15 cellular contexts compared by ENCODE assay signal in the genomic region with DNA sequence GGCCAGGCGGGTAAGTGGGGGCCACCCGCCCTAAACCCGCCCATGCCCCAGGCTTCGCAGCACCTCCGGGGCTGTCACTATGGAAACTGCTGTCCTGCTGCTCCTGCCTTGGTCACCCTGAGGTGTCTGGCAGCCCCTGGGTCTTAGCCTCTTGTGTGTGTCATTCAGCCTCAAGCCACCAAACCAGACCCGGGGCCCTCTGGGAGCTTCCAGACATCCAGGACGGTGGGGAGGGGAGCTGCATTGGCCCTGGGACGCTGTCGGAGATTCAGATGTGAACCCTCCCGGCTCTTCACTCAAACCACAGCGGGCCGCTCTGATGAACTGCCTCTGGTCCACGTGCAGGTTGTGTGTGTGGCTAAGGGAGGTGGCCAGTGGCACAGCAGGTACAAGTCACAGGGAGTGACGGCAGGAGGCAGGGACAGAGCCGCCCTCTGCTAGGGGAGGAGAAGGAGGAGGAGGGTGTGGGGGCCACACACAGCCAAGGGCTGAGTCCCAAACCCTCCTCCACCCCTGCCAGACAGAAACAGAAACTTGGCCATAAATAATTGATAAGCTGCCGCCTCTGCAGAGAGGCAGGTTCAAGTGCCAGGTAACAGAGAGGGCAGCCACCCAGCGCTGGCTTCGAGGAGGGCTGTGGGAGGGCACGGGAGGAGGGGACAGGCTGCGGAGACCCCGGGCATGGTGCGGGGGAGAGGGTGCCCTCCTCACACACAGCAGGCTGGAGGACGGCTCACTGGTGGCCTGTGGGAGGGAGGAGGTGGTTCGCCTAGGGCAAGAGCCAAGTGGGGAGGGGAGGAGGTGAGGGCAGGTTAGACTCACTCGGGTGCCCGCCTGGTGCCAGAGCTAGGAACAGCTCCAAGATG. TPM values are rescaled to one million over a fixed set of nuclear protein-coding genes. Genes with fewer than 3 reads are reported as not detected.
DNase-seq lines count a peak whose midpoint lies in the region; ATAC-seq and TF ChIP-seq lines count a peak whose summit lies in the region.
"Had no signal": no experiment of that assay in that cellular context is flagged by ENCODE, and none has a peak within 500 bp of the region (broad histone marks: within the 10 kb centered on the region; RNA-seq: fewer than 3 reads in every experiment).

No MANE protein-coding gene starts in this region.

- H3K9ac ChIP-seq in colonic mucosa (ENCODE audit: low read depth in 2 of 2, low read length in 2 of 2) (peak overlapping the region in 1 of 2 donors; percentile 79), mucosa of rectum (ENCODE audit: low read depth in 1 of 2, low read length in 2 of 2) (peak overlapping the region; percentile 15 to 62)

- no TSS peak for BruUV-seq in PC-9 (replicated peaks; lab: Mats Ljungman, UMichigan)

- POLR2A ChIA-PET in PC-9 (lab: Charles Lee; ENCODE audit: unreplicated experiment): no interaction called here

- peak overlapping the region; percentile 44 for H3K27ac ChIP-seq in colonic mucosa
- peak overlapping the region; percentile 77 to 81 for H3K27ac ChIP-seq in mucosa of rectum (ENCODE audit: low read depth in 2 of 2, low read length in 2 of 2)
- no peak overlapping the region for H3K27ac ChIP-seq in PC-9
- H3K27ac ChIP-seq: hepatocyte, SJCRH30 had no signal

- no peak for TF ChIP-seq RAD21 in Ishikawa (IDR thresholded peaks at IDR 0.05; ENCODE audit: low read depth)

- H3K79me2 ChIP-seq in PC-9 (ENCODE audit: low read depth): no peaks in the 10 kb centered on the region
- H3K79me2 ChIP-seq: hepatocyte had no signal

- DNase-seq in BE2C (peak; percentile 47), colonic mucosa (peak; percentile 68), NCI-H2227 (lab: John Stamatoyannopoulos, UW; ENCODE audit: unreplicated experiment) (no peak), SKM-1 treated with dmso at 0.1 percent for 144 hours (lab: John Stamatoyannopoulos, UW; ENCODE audit: unreplicated experiment) (no peak), PC-9 (no peak)
- DNase-seq: activated naive CD4-positive, alpha-beta T cell treated with anti-CD3 and anti-CD28 coated beads, Interleukin-2, amount 50 U/mL, for 16 hours; KBM-7; NCI-H1930; NK-92 treated with Interleukin-12 subunit alpha and Interleukin-12 subunit beta, amount 100 ng/mL, for 24 hours had no signal

- no peak for ATAC-seq in GM21786 (IDR thresholded peaks at IDR 0.05; ENCODE audit: unreplicated experiment)

- peaks cover 13% of the 10 kb centered on the region for H3F3A ChIP-seq in PC-9 (ENCODE audit: insufficient read depth, low read depth)

- TF ChIP-seq CTCF in BE2C (IDR thresholded peaks at IDR 0.05; ENCODE audit: low read depth, low read length): no peak
- no peak for TF ChIP-seq CTCF in colonic mucosa (IDR thresholded peaks at IDR 0.05)
- TF ChIP-seq CTCF in PC-9 (conservative IDR thresholded peaks at IDR 0.05): no peak

- no peaks in the 10 kb centered on the region for H4K20me1 ChIP-seq in PC-9 (ENCODE audit: insufficient read depth)

- no peak overlapping the region for H3K4me2 ChIP-seq in PC-9
- H3K4me2 ChIP-seq: hepatocyte had no signal

- H3K9me3 ChIP-seq in BE2C: no peaks in the 10 kb centered on the region
- no peaks in the 10 kb centered on the region for H3K9me3 ChIP-seq in colonic mucosa
- H3K9me3 ChIP-seq in mucosa of rectum (ENCODE audit: control insufficient read depth in 2 of 2, low read length in 2 of 2): no peaks in the 10 kb centered on the region
- no peaks in the 10 kb centered on the region for H3K9me3 ChIP-seq in PC-9 (ENCODE audit: insufficient read depth, low read depth)
- H3K9me3 ChIP-seq: SJCRH30, tibial nerve had no signal

- intact Hi-C loops in colonic mucosa (cut with DNase I): loop anchor here (10.0 kb wide), 1 partner anchor 160 kb away; no protein-coding TSS in a partner anchor
- intact Hi-C loops in PC-9 (cut with micrococcal nuclease; ENCODE audit: unreplicated experiment): loop anchor here (5.0 kb wide), 1 partner anchor 322 kb away; the partner anchor contains the start of gene ADGRL1

- TF ChIP-seq EP300 in Ishikawa (IDR thresholded peaks at IDR 0.05; ENCODE audit: borderline replicate concordance): no peak

- no peaks in the 10 kb centered on the region for H3K27me3 ChIP-seq in BE2C
- no peaks in the 10 kb centered on the region for H3K27me3 ChIP-seq in colonic mucosa
- H3K27me3 ChIP-seq in mucosa of rectum (ENCODE audit: control insufficient read depth in 2 of 2, insufficient read depth in 2 of 2, low read length in 2 of 2): no peaks in the 10 kb centered on the region
- no peaks in the 10 kb centered on the region for H3K27me3 ChIP-seq in PC-9 (ENCODE audit: insufficient read depth, low read depth)
- H3K27me3 ChIP-seq: hepatocyte, tibial nerve had no signal

- no peaks in the 10 kb centered on the region for H3K9me2 ChIP-seq in PC-9 (ENCODE audit: insufficient read depth)

- CTCF ChIA-PET in PC-9 (lab: Charles Lee): interaction anchor here (0.7 kb wide), 1 partner anchor 188 kb away, joined by 5 read pairs; no protein-coding TSS in a partner anchor

- peaks cover 14% of the 10 kb centered on the region for H3K4me1 ChIP-seq in BE2C
- H3K4me1 ChIP-seq in colonic mucosa: peaks cover 43% of the 10 kb centered on the region
- peaks cover 63 to 64% of the 10 kb centered on the region in 2 donors for H3K4me1 ChIP-seq in mucosa of rectum (ENCODE audit: control insufficient read depth in 2 of 2, insufficient read depth in 2 of 2, low read length in 2 of 2)
- peaks cover 34% of the 10 kb centered on the region for H3K4me1 ChIP-seq in PC-9 (replicated peaks; ENCODE audit: insufficient read depth)

- H3K36me3 ChIP-seq in BE2C: no peaks in the 10 kb centered on the region
- H3K36me3 ChIP-seq in colonic mucosa: no peaks in the 10 kb centered on the region
- H3K36me3 ChIP-seq in mucosa of rectum (ENCODE audit: control insufficient read depth in 2 of 2, insufficient read depth in 2 of 2, low read length in 2 of 2): no peaks in the 10 kb centered on the region
- H3K36me3 ChIP-seq in PC-9 (ENCODE audit: low read depth): no peaks in the 10 kb centered on the region
- H3K36me3 ChIP-seq: SJCRH30 had no signal

- no peak overlapping the region for H2AFZ ChIP-seq in PC-9
- H2AFZ ChIP-seq: hepatocyte had no signal

- H3K4me3 ChIP-seq in BE2C (ENCODE audit: low read depth, low read length): no peak overlapping the region
- no peak overlapping the region for H3K4me3 ChIP-seq in colonic mucosa
- peak overlapping the region; percentile 26 to 46 for H3K4me3 ChIP-seq in mucosa of rectum (ENCODE audit: low read length in 2 of 2)
- no peak overlapping the region for H3K4me3 ChIP-seq in PC-9
- H3K4me3 ChIP-seq: hepatocyte, SJCRH30, tibial nerve had no signal

TF ChIP-seq in Ishikawa, 13 proteins besides CTCF, POLR2A, EP300 and RAD21:
- TF ChIP-seq FOXM1 (IDR thresholded peaks at IDR 0.05; ENCODE audit: borderline replicate concordance, low read depth) (no peak), MAX (IDR thresholded peaks at IDR 0.05) (peak; percentile 36; the same call in 1 of the 2 replicates)

RNA-seq across cellular contexts. Expression of gene NANOS3, which starts 8.0 kb away (rescaled TPM):
- polyA plus RNA-seq in BE2C (2012; ENCODE audit: insufficient read depth, insufficient read length, low read depth): 3.6 TPM
- total RNA-seq in colonic mucosa: not detected
- total RNA-seq in PC-9 (2021): 1.7 and 2.1 TPM in 2 replicates
- total RNA-seq: tibial nerve had no signal

RNA-seq across cellular contexts. Expression of gene BRME1, which starts 21.0 kb away (rescaled TPM):
- polyA plus RNA-seq in BE2C (2012; ENCODE audit: insufficient read depth, insufficient read length, low read depth): 3.8 TPM
- 10 to 100 TPM in 1 of 2 donors, 1 to 10 TPM in 1; 5.9 to 20.0 TPM for total RNA-seq in colonic mucosa
- 13.7 and 13.9 TPM in 2 replicates for total RNA-seq in PC-9 (2021)

RNA-seq across cellular contexts. Expression of gene CC2D1A, which starts 21.0 kb away (rescaled TPM):
- 20.2 TPM for polyA plus RNA-seq in BE2C (2012; ENCODE audit: insufficient read depth, insufficient read length, low read depth)
- total RNA-seq in colonic mucosa: 100 to 1,000 TPM in 1 of 2 donors, 10 to 100 TPM in 1; 81.0 to 123 TPM
- total RNA-seq in PC-9 (2021): 55.1 and 55.8 TPM in 2 replicates

RNA-seq across cellular contexts. Expression of gene PODNL1, which starts 53.3 kb away (rescaled TPM):
- 1.9 TPM for polyA plus RNA-seq in BE2C (2012; ENCODE audit: insufficient read depth, insufficient read length, low read depth)
- total RNA-seq in colonic mucosa: 1 to 10 TPM; 4.1 to 4.4 TPM
- 3.2 and 6.4 TPM in 2 replicates for total RNA-seq in PC-9 (2021)

Comparison
In these comparisons a context has a peak if more than half of its experiments do, and no peak if none do; other contexts are left out.
1. DNase-seq: peak in BE2C (single experiment) and colonic mucosa (single experiment); none in NCI-H2227 (single experiment), SKM-1 treated with dmso at 0.1 percent for 144 hours (single experiment) and PC-9 (0 of 2).
2. H3K4me3 ChIP-seq: peak in mucosa of rectum (2 of 2); none in BE2C (single experiment), colonic mucosa (single experiment) and PC-9 (single experiment).